Comparison of ENCODE assay signal across 10 cellular contexts in the genomic region with DNA sequence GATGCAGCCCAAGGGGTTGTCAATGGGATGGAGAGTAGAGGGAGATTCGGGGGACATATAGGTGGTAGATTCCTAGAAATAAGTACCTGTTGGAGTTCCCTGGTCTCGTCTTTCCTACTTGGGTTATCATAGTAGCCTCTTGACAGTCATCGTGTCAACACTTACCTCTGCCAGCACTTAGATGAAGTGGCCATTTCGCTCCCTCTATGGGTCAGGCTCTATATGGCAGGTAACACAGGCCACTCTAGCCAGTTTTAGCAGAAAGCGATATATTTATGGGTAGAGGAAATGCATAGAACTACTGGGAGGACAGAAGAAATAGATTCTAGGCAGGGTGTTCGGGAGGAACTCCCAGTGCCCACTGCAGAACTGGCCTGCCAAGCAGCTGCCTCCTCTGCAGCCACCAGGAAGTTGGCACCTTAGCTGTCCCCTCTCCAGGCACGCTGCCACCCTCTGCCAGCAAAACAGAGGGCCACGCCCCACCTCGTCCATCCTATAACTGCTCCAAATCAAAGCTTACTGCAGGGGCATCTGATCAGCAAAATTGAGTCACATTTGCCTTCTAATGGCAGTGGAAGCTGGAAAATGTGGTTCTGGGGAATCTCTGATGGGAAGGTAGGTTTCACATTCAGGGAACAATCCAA.
DNase-seq lines count a peak whose midpoint lies in the region; ATAC-seq and TF ChIP-seq lines count a peak whose summit lies in the region.
"Had no signal": no experiment of that assay in that cellular context is flagged by ENCODE, and none has a peak within 500 bp of the region (broad histone marks: within the 10 kb centered on the region; RNA-seq: fewer than 3 reads in every experiment).

No MANE protein-coding gene starts in this region.

- no peaks in the 10 kb centered on the region for H3K27me3 ChIP-seq in DOHH2 (ENCODE audit: control insufficient read depth, low read length)
- no peaks in the 10 kb centered on the region for H3K27me3 ChIP-seq in OCI-LY1 (ENCODE audit: insufficient read depth, low read length)
- H3K27me3 ChIP-seq in suprapubic skin, result peaks cover 6% of the 10 kb centered on the region

- H3K79me2 ChIP-seq in DOHH2 (ENCODE audit: control insufficient read depth, low read length), result no peaks in the 10 kb centered on the region
- no peaks in the 10 kb centered on the region for H3K79me2 ChIP-seq in OCI-LY1 (ENCODE audit: insufficient read depth, low read length)

- H3K36me3 ChIP-seq in DOHH2 (ENCODE audit: control insufficient read depth, low read length) (no peaks in the 10 kb centered on the region), OCI-LY1 (ENCODE audit: insufficient read depth, low read length) (no peaks in the 10 kb centered on the region), suprapubic skin (no peaks in the 10 kb centered on the region)

- H3K27ac ChIP-seq in DOHH2 (ENCODE audit: low read depth, low read length), result no peak overlapping the region
- H3K27ac ChIP-seq in OCI-LY1 (ENCODE audit: low read depth, low read length, poor library complexity, severe bottlenecking), result no peak overlapping the region
- H3K27ac ChIP-seq in coronary artery, result no peak overlapping the region
- no peak overlapping the region for H3K27ac ChIP-seq in suprapubic skin

- no peaks in the 10 kb centered on the region for H3F3A ChIP-seq in DOHH2 (ENCODE audit: control insufficient read depth, insufficient read depth)
- no peaks in the 10 kb centered on the region for H3F3A ChIP-seq in OCI-LY1 (ENCODE audit: insufficient read depth, low read length)

- no peak overlapping the region for H3K9ac ChIP-seq in OCI-LY1 (ENCODE audit: low read length)

- H3K9me2 ChIP-seq in DOHH2 (replicated peaks; ENCODE audit: control insufficient read depth, low read length) (no peaks in the 10 kb centered on the region), OCI-LY1 (ENCODE audit: low read depth, low read length) (no peaks in the 10 kb centered on the region)

- 84% methylated on average over 8 of the region's 9 CpGs for WGBS in suprapubic skin

- no peak for TF ChIP-seq POLR2A in suprapubic skin (IDR thresholded peaks at IDR 0.05)

- H3K4me3 ChIP-seq in DOHH2 (ENCODE audit: low read length) (no peak overlapping the region), OCI-LY1 (ENCODE audit: low read depth, low read length, poor library complexity, severe bottlenecking) (no peak overlapping the region), coronary artery (no peak overlapping the region), suprapubic skin (no peak overlapping the region)

- H3K9me3 ChIP-seq in DOHH2 (ENCODE audit: control insufficient read depth, insufficient read depth, low read length) (no peaks in the 10 kb centered on the region), OCI-LY1 (ENCODE audit: low read length) (no peaks in the 10 kb centered on the region), suprapubic skin (no peaks in the 10 kb centered on the region)

- TF ChIP-seq EP300 in suprapubic skin (IDR thresholded peaks at IDR 0.05), result no peak

- peak; percentile 9 for DNase-seq in kidney tubule cell (ENCODE audit: low spot score)
- DNase-seq in coronary artery (ENCODE audit: low spot score), result no peak
- no peak for DNase-seq in cerebellar nuclear complex (lab: John Stamatoyannopoulos, UW)
- DNase-seq in suprapubic skin (ENCODE audit: low spot score in 2 of 2), result no peak
- DNase-seq: amniotic stem cell; stimulated activated naive CD4-positive, alpha-beta T cell had no signal

- H2AFZ ChIP-seq in OCI-LY1 (ENCODE audit: low read length), result no peak overlapping the region

- H3K4me2 ChIP-seq in DOHH2 (ENCODE audit: low read length) (no peak overlapping the region), OCI-LY1 (ENCODE audit: low read length) (no peak overlapping the region)

- H3K4me1 ChIP-seq in DOHH2 (ENCODE audit: control insufficient read depth, low read length) (no peaks in the 10 kb centered on the region), OCI-LY1 (ENCODE audit: insufficient read depth, low read length, severe bottlenecking) (no peaks in the 10 kb centered on the region), suprapubic skin (no peaks in the 10 kb centered on the region)

- peak; percentile 57 for ATAC-seq in GM21619 (IDR thresholded peaks at IDR 0.05; ENCODE audit: unreplicated experiment)
- no peak for ATAC-seq in HG03025 (IDR thresholded peaks at IDR 0.05; ENCODE audit: low FRiP score, unreplicated experiment)

- TF ChIP-seq CTCF in DOHH2 (IDR thresholded peaks at IDR 0.05; ENCODE audit: low read depth, low read length, poor library complexity, severe bottlenecking) (peak; percentile 17), OCI-LY1 (IDR thresholded peaks at IDR 0.05; ENCODE audit: low read length) (peak; percentile 16; the same call in 1 of the 2 replicates), coronary artery (IDR thresholded peaks at IDR 0.05) (no peak), suprapubic skin (IDR thresholded peaks at IDR 0.05) (no peak)

- H4K20me1 ChIP-seq in DOHH2 (ENCODE audit: control insufficient read depth, insufficient read depth, low read depth, low read length) (no peaks in the 10 kb centered on the region), OCI-LY1 (ENCODE audit: insufficient read depth, low read length) (no peaks in the 10 kb centered on the region)

Comparison
In these comparisons a context has a peak if more than half of its experiments do, and no peak if none do; other contexts are left out.
1. CTCF ChIP-seq: peak in DOHH2 (single experiment) and OCI-LY1 (single experiment); none in coronary artery (single experiment) and suprapubic skin (0 of 2).